1 cellular context compared by ENCODE assay signal in the genomic region with DNA sequence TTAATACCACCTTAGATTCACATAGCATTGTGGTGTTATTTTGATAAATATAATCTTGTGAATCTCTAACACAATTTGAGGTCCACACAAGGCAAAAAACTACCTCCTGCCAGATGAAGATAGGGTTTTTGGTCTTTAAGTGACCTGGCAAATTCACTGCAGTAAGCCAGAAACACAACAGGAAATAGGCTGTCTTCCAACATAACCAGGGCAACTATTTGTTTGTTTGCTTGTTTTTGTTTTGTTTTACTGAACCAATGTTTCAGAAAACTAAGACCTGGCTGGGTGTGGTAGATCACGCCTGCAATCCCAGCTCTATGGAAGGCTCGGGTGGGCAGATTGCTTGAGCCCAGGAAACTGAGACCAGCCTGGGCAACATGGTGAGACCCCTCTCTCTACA.
TF ChIP-seq lines count a peak whose summit lies in the region.

No MANE protein-coding gene starts in this region.

TF ChIP-seq in WTC11, 78 proteins besides CTCF, POLR2A, EP300 and RAD21 (continued from another document):
- TF ChIP-seq ZNF281 (CRISPR knock-in tag; IDR thresholded peaks at IDR 0.05) (no peak), ETV6 (CRISPR knock-in tag; IDR thresholded peaks at IDR 0.05) (no peak), ZNF512 (CRISPR knock-in tag; IDR thresholded peaks at IDR 0.05; ENCODE audit: borderline replicate concordance) (no peak), GABPB1 (CRISPR knock-in tag; IDR thresholded peaks at IDR 0.05) (no peak), NR2C2 (CRISPR knock-in tag; IDR thresholded peaks at IDR 0.05) (no peak), RORB (CRISPR knock-in tag; IDR thresholded peaks at IDR 0.05) (no peak), KAT7 (CRISPR knock-in tag; IDR thresholded peaks at IDR 0.05; ENCODE audit: borderline replicate concordance) (no peak)
- TF ChIP-seq, protein P1, sequence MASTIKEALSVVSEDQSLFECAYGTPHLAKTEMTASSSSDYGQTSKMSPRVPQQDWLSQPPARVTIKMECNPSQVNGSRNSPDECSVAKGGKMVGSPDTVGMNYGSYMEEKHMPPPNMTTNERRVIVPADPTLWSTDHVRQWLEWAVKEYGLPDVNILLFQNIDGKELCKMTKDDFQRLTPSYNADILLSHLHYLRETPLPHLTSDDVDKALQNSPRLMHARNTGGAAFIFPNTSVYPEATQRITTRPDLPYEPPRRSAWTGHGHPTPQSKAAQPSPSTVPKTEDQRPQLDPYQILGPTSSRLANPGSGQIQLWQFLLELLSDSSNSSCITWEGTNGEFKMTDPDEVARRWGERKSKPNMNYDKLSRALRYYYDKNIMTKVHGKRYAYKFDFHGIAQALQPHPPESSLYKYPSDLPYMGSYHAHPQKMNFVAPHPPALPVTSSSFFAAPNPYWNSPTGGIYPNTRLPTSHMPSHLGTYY (CRISPR knock-in tag; IDR thresholded peaks at IDR 0.05), result no peak
